In genomic region chr11:94433049-94433448, GRCh38 we compare ENCODE assay signal across 31 cellular contexts. TPM values are rescaled to one million over a fixed set of nuclear protein-coding genes. Genes with fewer than 3 reads are reported as not detected.
"Had no signal": no experiment of that assay in that cellular context is flagged by ENCODE, and none has a peak within 500 bp of the region (broad histone marks: within the 10 kb centered on the region; RNA-seq: fewer than 3 reads in every experiment).

No MANE protein-coding gene starts in this region.

- H3K4me3 Mint-ChIP-seq: activated CD4-positive, alpha-beta T cell treated with anti-CD3 and anti-CD28 coated beads, Interleukin-2, amount 10 ng/mL, durations not matched to agents 24 days and 14 days; activated CD8-positive, alpha-beta T cell treated with anti-CD3 and anti-CD28 coated beads for 36 hours; activated naive CD4-positive, alpha-beta T cell treated with anti-CD3 and anti-CD28 coated beads, Interleukin-2, amount 50 U/mL, for 24 hours; activated naive CD8-positive, alpha-beta T cell treated with anti-CD3 and anti-CD28 coated beads, Interleukin-2, amount 10 ng/mL, durations not matched to agents 7 days and 5 days; activated T-cell treated with anti-CD3 and anti-CD28 coated beads, Interleukin-2, amount 50 U/mL, for 72 hours had no signal

- ATAC-seq: activated CD8-positive, alpha-beta T cell treated with anti-CD3 and anti-CD28 coated beads for 36 hours; activated T-cell treated with anti-CD3 and anti-CD28 coated beads, Interleukin-2, amount 50 U/mL, for 72 hours; Panc1 had no signal

- H3K27ac Mint-ChIP-seq: activated CD4-positive, alpha-beta T cell treated with anti-CD3 and anti-CD28 coated beads, Interleukin-2, amount 10 ng/mL, durations not matched to agents 24 days and 14 days; activated CD8-positive, alpha-beta T cell treated with anti-CD3 and anti-CD28 coated beads for 36 hours; activated naive CD4-positive, alpha-beta T cell treated with anti-CD3 and anti-CD28 coated beads, Interleukin-2, amount 50 U/mL, for 24 hours; activated naive CD8-positive, alpha-beta T cell treated with anti-CD3 and anti-CD28 coated beads, Interleukin-2, amount 10 ng/mL, durations not matched to agents 7 days and 5 days; activated T-cell treated with anti-CD3 and anti-CD28 coated beads, Interleukin-2, amount 50 U/mL, for 72 hours; activated T-helper 2 cell treated with anti-CD3 and anti-CD28 coated beads, Interferon-gamma antibody, Interleukin-2, Interleukin-4, amounts not matched to agents 10 μg/mL and 5 μg/mL and 100 μg/mL, durations not matched to agents 14 hours and 24 hours and 36 hours had no signal

- H3K27me3 ChIP-seq: ascending aorta, SJCRH30 had no signal

- H3K27me3 Mint-ChIP-seq: activated CD4-positive, alpha-beta T cell treated with anti-CD3 and anti-CD28 coated beads, Interleukin-2, amount 10 ng/mL, durations not matched to agents 24 days and 14 days; activated CD8-positive, alpha-beta T cell treated with anti-CD3 and anti-CD28 coated beads for 36 hours; activated naive CD4-positive, alpha-beta T cell treated with anti-CD3 and anti-CD28 coated beads, Interleukin-2, amount 50 U/mL, for 24 hours; activated naive CD8-positive, alpha-beta T cell treated with anti-CD3 and anti-CD28 coated beads, Interleukin-2, amount 10 ng/mL, durations not matched to agents 7 days and 5 days had no signal

- H3K27ac ChIP-seq: ascending aorta, KMS-11, SJCRH30, SK-N-MC, WERI-Rb-1 had no signal

- H3K4me1 ChIP-seq: ascending aorta, SJCRH30 had no signal

- H3K4me3 ChIP-seq: ascending aorta, SJCRH30, SK-N-MC had no signal

- DNase-seq: activated CD4-positive, alpha-beta T cell treated with anti-CD3 and anti-CD28 coated beads, Interleukin-2, amount 10 ng/mL, durations not matched to agents 24 days and 14 days; activated CD4-positive, alpha-beta T cell treated with anti-CD3 and anti-CD28 coated beads, Interleukin-2, amount 50 U/mL, for 4 hours; activated CD8-positive, alpha-beta T cell treated with anti-CD3 and anti-CD28 coated beads for 36 hours; activated gamma-delta T cell; activated naive CD4-positive, alpha-beta T cell treated with Interleukin-2 at 50 U/mL for 16 hours; activated naive CD8-positive, alpha-beta T cell treated with anti-CD3 and anti-CD28 coated beads, Interleukin-2, amount 10 ng/mL, durations not matched to agents 7 days and 5 days; activated T-cell treated with anti-CD3 and anti-CD28 coated beads, Interleukin-2, amount 50 U/mL, for 1 hour; activated T-cell treated with anti-CD3 and anti-CD28 coated beads, Interleukin-2, amount 50 U/mL, for 72 hours; amygdala; MM.1S; MV-4-11; NCI-H1092; NCI-H1436 treated with DMSO at 0.1 percent for 48 hours; NCI-H1694 treated with DMSO at 0.1 percent for 48 hours; NCI-H2029; NCI-H2171 treated with DMSO at 0.1 percent for 48 hours; NCI-H446 treated with DMSO at 0.1 percent for 48 hours; NCI-H524 treated with DMSO at 0.1 percent for 48 hours; SHP77; SJCRH30; T1000; WERI-Rb-1 had no signal

- H3K4me2 ChIP-seq: KMS-11 had no signal

- H3K9me3 ChIP-seq: ascending aorta, SJCRH30 had no signal

- H3K4me1 Mint-ChIP-seq: activated CD4-positive, alpha-beta T cell treated with anti-CD3 and anti-CD28 coated beads, Interleukin-2, amount 10 ng/mL, durations not matched to agents 24 days and 14 days; activated naive CD4-positive, alpha-beta T cell treated with anti-CD3 and anti-CD28 coated beads, Interleukin-2, amount 50 U/mL, for 24 hours; activated naive CD8-positive, alpha-beta T cell treated with anti-CD3 and anti-CD28 coated beads, Interleukin-2, amount 10 ng/mL, durations not matched to agents 7 days and 5 days had no signal

- H3K9me3 Mint-ChIP-seq: activated CD4-positive, alpha-beta T cell treated with anti-CD3 and anti-CD28 coated beads, Interleukin-2, amount 10 ng/mL, durations not matched to agents 24 days and 14 days; activated CD8-positive, alpha-beta T cell treated with anti-CD3 and anti-CD28 coated beads for 36 hours; activated naive CD8-positive, alpha-beta T cell treated with anti-CD3 and anti-CD28 coated beads, Interleukin-2, amount 10 ng/mL, durations not matched to agents 7 days and 5 days; activated T-cell treated with anti-CD3 and anti-CD28 coated beads, Interleukin-2, amount 50 U/mL, for 72 hours; activated T-helper 2 cell treated with anti-CD3 and anti-CD28 coated beads, Interferon-gamma antibody, Interleukin-2, Interleukin-4, amounts not matched to agents 10 μg/mL and 5 μg/mL and 100 μg/mL, durations not matched to agents 14 hours and 24 hours and 36 hours had no signal

- H3K9ac ChIP-seq: KMS-11 had no signal

RNA-seq across cellular contexts. Expression of gene GPR83, which starts 31.8 kb away (rescaled TPM):
- total RNA-seq: activated CD4-positive, alpha-beta T cell treated with anti-CD3 and anti-CD28 coated beads, Interleukin-2, amount 10 ng/mL, durations not matched to agents 24 days and 14 days; activated T-helper 2 cell treated with anti-CD3 and anti-CD28 coated beads, Interferon-gamma antibody, Interleukin-2, Interleukin-4, amounts not matched to agents 10 μg/mL and 5 μg/mL and 100 μg/mL, durations not matched to agents 14 hours and 24 hours and 36 hours; ascending aorta; cardiac septum; LHCN-M2; RPMI7951 had no signal
